In the genomic region with DNA sequence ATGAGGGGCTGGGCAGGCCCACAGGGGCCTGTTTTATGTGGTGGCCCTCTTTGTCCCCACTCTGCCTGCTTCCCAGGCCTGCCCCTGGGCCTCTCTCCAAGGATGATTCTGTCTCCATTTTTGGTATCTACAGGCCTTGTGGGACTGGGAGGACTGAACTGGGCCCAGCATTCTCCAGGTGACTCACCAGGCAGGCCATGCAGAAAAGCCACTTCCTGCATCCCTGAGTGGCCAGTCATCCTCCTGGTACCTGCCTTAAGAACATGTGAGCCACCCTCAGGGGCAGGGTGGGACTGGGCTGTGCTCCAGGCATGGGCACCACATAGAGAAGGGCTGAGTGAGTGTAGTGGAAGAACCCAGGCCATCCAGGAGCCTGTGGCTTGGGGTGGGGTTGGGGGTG, we compare ENCODE assay signal across 9 cellular contexts. TPM values are rescaled to one million over a fixed set of nuclear protein-coding genes. Genes with fewer than 3 reads are reported as not detected.
A peak's percentile ranks its signal among the peaks of the same experiment; 100 is the strongest.
DNase-seq lines count a peak whose midpoint lies in the region; ATAC-seq and TF ChIP-seq lines count a peak whose summit lies in the region.
"Had no signal": no experiment of that assay in that cellular context is flagged by ENCODE, and none has a peak within 500 bp of the region (broad histone marks: within the 10 kb centered on the region; RNA-seq: fewer than 3 reads in every experiment).

No MANE protein-coding gene starts in this region.

- no peaks in the 10 kb centered on the region for H3K79me2 ChIP-seq in mesendoderm (ENCODE audit: control insufficient read depth, insufficient read depth, low read length)

- no peak overlapping the region for H3K4me2 ChIP-seq in mesendoderm (ENCODE audit: low read length)

- no peaks in the 10 kb centered on the region for H3K27me3 ChIP-seq in mesendoderm (ENCODE audit: insufficient read depth, low read length, poor library complexity)

- H3K79me1 ChIP-seq in mesendoderm (ENCODE audit: low read length), result no peaks in the 10 kb centered on the region

- no peak overlapping the region for H4K8ac ChIP-seq in mesendoderm (ENCODE audit: low read depth, low read length)

- no peak overlapping the region for H4K5ac ChIP-seq in mesendoderm (ENCODE audit: low read length)

- peak overlapping the region; percentile 24 for H2AK5ac ChIP-seq in mesendoderm (ENCODE audit: low read length)

- no peak overlapping the region for H3K27ac ChIP-seq in mesendoderm (ENCODE audit: low read depth, low read length)
- no peak overlapping the region for H3K27ac ChIP-seq in substantia nigra (ENCODE audit: low read depth, low read length, poor library complexity, severe bottlenecking)

- H3K27ac Mint-ChIP-seq in effector memory CD8-positive, alpha-beta T cell, result no peak overlapping the region
- H3K27ac Mint-ChIP-seq: activated CD4-positive, alpha-beta T cell treated with anti-CD3 and anti-CD28 coated beads, Interleukin-2, amount 10 ng/mL, durations not matched to agents 7 days and 5 days had no signal

- H3K9ac ChIP-seq in mesendoderm (ENCODE audit: low read length), result no peak overlapping the region

- H3K23ac ChIP-seq in mesendoderm (ENCODE audit: low read length), result peak overlapping the region; percentile 11

- H3K4me3 ChIP-seq in AG10803 (ENCODE audit: low read length), result no peak overlapping the region
- no peak overlapping the region for H3K4me3 ChIP-seq in astrocyte of the spinal cord (ENCODE audit: low read depth, low read length)
- H3K4me3 ChIP-seq in mesendoderm (ENCODE audit: low read length), result no peak overlapping the region

- H3K18ac ChIP-seq in mesendoderm (ENCODE audit: low read length), result peak overlapping the region; percentile 29

- peak; percentile 99 for DNase-seq in AG10803 (ENCODE audit: low read depth)
- peak; percentile 98 for DNase-seq in astrocyte of the spinal cord (ENCODE audit: low read depth, low spot score)
- DNase-seq in mesendoderm, result peak; percentile 91
- no peak for DNase-seq in effector memory CD8-positive, alpha-beta T cell
- DNase-seq in substantia nigra (lab: John Stamatoyannopoulos, UW), result no peak
- no peak for DNase-seq in amygdala (lab: John Stamatoyannopoulos, UW)
- DNase-seq: activated CD4-positive, alpha-beta T cell treated with anti-CD3 and anti-CD28 coated beads, Interleukin-2, amount 10 ng/mL, durations not matched to agents 7 days and 5 days had no signal

- H3K9me3 Mint-ChIP-seq in effector memory CD8-positive, alpha-beta T cell, result no peaks in the 10 kb centered on the region
- H3K9me3 Mint-ChIP-seq: activated CD4-positive, alpha-beta T cell treated with anti-CD3 and anti-CD28 coated beads, Interleukin-2, amount 10 ng/mL, durations not matched to agents 7 days and 5 days had no signal

- H3K27me3 Mint-ChIP-seq in effector memory CD8-positive, alpha-beta T cell, result no peaks in the 10 kb centered on the region
- H3K27me3 Mint-ChIP-seq: activated CD4-positive, alpha-beta T cell treated with anti-CD3 and anti-CD28 coated beads, Interleukin-2, amount 10 ng/mL, durations not matched to agents 7 days and 5 days had no signal

- no peak overlapping the region for H3K4me3 Mint-ChIP-seq in effector memory CD8-positive, alpha-beta T cell
- H3K4me3 Mint-ChIP-seq: activated CD4-positive, alpha-beta T cell treated with anti-CD3 and anti-CD28 coated beads, Interleukin-2, amount 10 ng/mL, durations not matched to agents 7 days and 5 days had no signal

- peak overlapping the region; percentile 23 for H2BK5ac ChIP-seq in mesendoderm (ENCODE audit: low read length)

- no peak overlapping the region for H2BK15ac ChIP-seq in mesendoderm (replicated peaks; ENCODE audit: low read depth)

- TF ChIP-seq CTCF in AG10803 (conservative IDR thresholded peaks at IDR 0.05; ENCODE audit: low read length) (no peak), astrocyte of the spinal cord (IDR thresholded peaks at IDR 0.05; ENCODE audit: low read depth, low read length) (no peak)

- peak overlapping the region; percentile 8 for H3K4ac ChIP-seq in mesendoderm (ENCODE audit: low read depth, low read length)

- no peaks in the 10 kb centered on the region for H3K36me3 Mint-ChIP-seq in effector memory CD8-positive, alpha-beta T cell (ENCODE audit: insufficient read depth)

- no peaks in the 10 kb centered on the region for H3K4me1 Mint-ChIP-seq in effector memory CD8-positive, alpha-beta T cell (ENCODE audit: low read depth in 2 of 2)
- H3K4me1 Mint-ChIP-seq: activated CD4-positive, alpha-beta T cell treated with anti-CD3 and anti-CD28 coated beads, Interleukin-2, amount 10 ng/mL, durations not matched to agents 7 days and 5 days had no signal

- peak; percentile 42 for ATAC-seq in HG02610 (IDR thresholded peaks at IDR 0.05; ENCODE audit: unreplicated experiment)
- ATAC-seq in GM18907 (IDR thresholded peaks at IDR 0.05; ENCODE audit: unreplicated experiment), result no peak
- no peak for ATAC-seq in effector memory CD8-positive, alpha-beta T cell (replicated peaks)

- H3K56ac ChIP-seq in mesendoderm (ENCODE audit: low read length), result peak overlapping the region; percentile 18

- H3K4me1 ChIP-seq in mesendoderm (ENCODE audit: control insufficient read depth, low read depth, low read length), result peaks cover 8% of the 10 kb centered on the region

- H3K36me3 ChIP-seq in mesendoderm (ENCODE audit: control insufficient read depth, insufficient read depth, low read length), result no peaks in the 10 kb centered on the region

- H2BK120ac ChIP-seq in mesendoderm (ENCODE audit: low read depth, low read length), result no peak overlapping the region

- in situ Hi-C loops in astrocyte of the spinal cord (cut with HindIII; ENCODE audit: low sequenced_read_pairs), result no loop called here

RNA-seq across cellular contexts. Expression of gene BCAR3, which starts 20.0 kb away (rescaled TPM):
- polyA plus RNA-seq in mesendoderm (2013, experiment 1 of 2), result 23.5 TPM
- 23.0 TPM for polyA plus RNA-seq in mesendoderm (2013, experiment 2 of 2)

Comparison
In these comparisons a context has a peak if more than half of its experiments do, and no peak if none do; other contexts are left out.
1. DNase-seq: peak in AG10803 (single experiment), astrocyte of the spinal cord (single experiment) and mesendoderm (single experiment); none in effector memory CD8-positive, alpha-beta T cell (0 of 3), substantia nigra (0 of 49) and amygdala (0 of 56).